In the genomic region with DNA sequence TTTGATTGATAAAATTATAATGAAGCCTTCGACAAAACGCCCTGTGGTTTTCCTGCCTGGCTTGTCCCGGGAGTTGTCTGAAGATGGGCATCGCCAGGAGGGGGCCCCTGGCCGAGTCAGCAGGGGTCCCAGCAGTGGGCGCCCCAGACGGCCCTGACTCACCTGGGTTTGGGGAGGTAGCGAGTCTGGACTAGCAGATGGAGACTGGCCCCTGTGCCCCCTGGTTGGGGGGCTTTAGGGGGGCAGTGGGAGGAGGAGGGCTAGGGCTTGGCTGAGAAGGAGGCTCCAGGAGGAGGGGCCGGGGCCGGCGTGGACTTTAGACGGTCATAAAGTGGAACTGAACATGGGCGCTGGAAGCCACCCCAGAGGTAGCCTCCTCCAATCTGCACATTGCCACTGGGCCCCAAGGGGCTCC, we compare ENCODE assay signal across 10 cellular contexts. TPM values are rescaled to one million over a fixed set of nuclear protein-coding genes. Genes with fewer than 3 reads are reported as not detected.
A peak's percentile ranks its signal among the peaks of the same experiment; 100 is the strongest.
DNase-seq lines count a peak whose midpoint lies in the region; ATAC-seq, FAIRE-seq and TF ChIP-seq lines count a peak whose summit lies in the region.
"Had no signal": no experiment of that assay in that cellular context is flagged by ENCODE, and none has a peak within 500 bp of the region (broad histone marks: within the 10 kb centered on the region; RNA-seq: fewer than 3 reads in every experiment).

No MANE protein-coding gene starts in this region.

- H3K4me1 ChIP-seq in A549 (peaks cover 100% of the 10 kb centered on the region), ascending aorta (peaks cover 0 to 7% of the 10 kb centered on the region in 2 donors)

- TF ChIP-seq RAD21 in A549 (conservative IDR thresholded peaks at IDR 0.05 in 1 of 2, IDR thresholded peaks at IDR 0.05 in 1 of 2), result no peak

- WGBS in A549 (ENCODE audit: missing lambda C conversion rate), result 27% methylated on average over 10 of the region's 13 CpGs

- H3K4me2 ChIP-seq in A549, result peak overlapping the region; percentile 99

- TF ChIP-seq POLR2A in A549 (IDR thresholded peaks at IDR 0.05; ENCODE audit: low read length), result no peak

- no peaks in the 10 kb centered on the region for H3K9me3 Mint-ChIP-seq in HFFc6
- H3K9me3 Mint-ChIP-seq in mesothelial cell of epicardium, result no peaks in the 10 kb centered on the region

- peak overlapping the region; percentile 99 to 100 for H3K27ac ChIP-seq in A549
- H3K27ac ChIP-seq in ascending aorta, result no peak overlapping the region

- TF ChIP-seq EP300 in A549 (IDR thresholded peaks at IDR 0.05), result no peak

- TF ChIP-seq CTCF in A549 (IDR thresholded peaks at IDR 0.05), result no peak
- TF ChIP-seq CTCF in HFFc6 (IDR thresholded peaks at IDR 0.05), result no peak
- TF ChIP-seq CTCF in ascending aorta (IDR thresholded peaks at IDR 0.05), result no peak
- no peak for TF ChIP-seq CTCF in mesothelial cell of epicardium (IDR thresholded peaks at IDR 0.05; ENCODE audit: unreplicated experiment)

- intact Hi-C loops in ascending aorta (cut with DNase I), result no loop called here

- no peaks in the 10 kb centered on the region for H3K36me3 ChIP-seq in ascending aorta

- H3K9me3 ChIP-seq in A549 (no peaks in the 10 kb centered on the region), ascending aorta (no peaks in the 10 kb centered on the region)

- POLR2A ChIA-PET in A549 (lab: Yijun Ruan, JAX), result no interaction called here

- H3K27me3 Mint-ChIP-seq in HFFc6 (ENCODE audit: insufficient read depth) (peaks cover 14% of the 10 kb centered on the region), mesothelial cell of epicardium (ENCODE audit: low read depth) (no peaks in the 10 kb centered on the region)

- H3K4me3 Mint-ChIP-seq in HFFc6 (peak overlapping the region; percentile 90; the same call in 1 of the 2 replicates), mesothelial cell of epicardium (peak overlapping the region; percentile 68)

- H3K27me3 ChIP-seq in ascending aorta, result peaks cover 3% of the 10 kb centered on the region

- H3K27ac Mint-ChIP-seq in HFFc6 (0 out of 2 replicates have a peak overlapping the region, but pooled peaks have one; percentile 33), mesothelial cell of epicardium (peak overlapping the region; percentile 83)

- DNase-seq in A549 (ENCODE audit: low read depth in 1 of 2, low spot score in 1 of 2) (no peak), HFFc6 (no peak), ascending aorta (ENCODE audit: low spot score in 2 of 2) (no peak), mesothelial cell of epicardium (ENCODE audit: low spot score in 2 of 2, unreplicated experiment in 2 of 2) (no peak), NK-92 (lab: John Stamatoyannopoulos, UW; ENCODE audit: unreplicated experiment) (no peak), amniotic stem cell (lab: John Stamatoyannopoulos, UW) (no peak), NCI-H1436 (lab: John Stamatoyannopoulos, UW) (no peak)
- no peak for DNase-seq in activated effector memory CD4-positive, alpha-beta T cell treated with Interleukin-2 at 50 U/mL for 16 hours
- DNase-seq: DMS79 treated with DMSO at 0.1 percent for 48 hours had no signal

- H3K4me3 ChIP-seq in A549 (no peak overlapping the region), ascending aorta (peak overlapping the region; percentile 58 to 71)

- H3K4me1 Mint-ChIP-seq in HFFc6 (ENCODE audit: low read depth) (peaks cover 18% of the 10 kb centered on the region), mesothelial cell of epicardium (peaks cover 45% of the 10 kb centered on the region)

- H3K36me3 Mint-ChIP-seq in HFFc6 (ENCODE audit: low read depth), result no peaks in the 10 kb centered on the region
- H3K36me3 Mint-ChIP-seq in mesothelial cell of epicardium, result peaks cover 12% of the 10 kb centered on the region

- CTCF ChIA-PET in A549 (lab: Yijun Ruan, JAX), result interaction anchor here (1.4 kb wide), 1 partner anchor 9 kb away, joined by 3 read pairs; no protein-coding TSS in a partner anchor

- ATAC-seq in A549, result peak; percentile 1 to 8; a peak in 3 of 6 replicates

- FAIRE-seq in A549 (lab: Jason Lieb, UNC), result no peak

TF ChIP-seq in A549, 52 proteins besides CTCF, POLR2A, EP300 and RAD21:
- TF ChIP-seq HOXB13 (CRISPR knock-in tag; IDR thresholded peaks at IDR 0.05; ENCODE audit: low read depth) (peak; percentile 48; the same call in 1 of the 2 replicates), EHF (CRISPR knock-in tag; IDR thresholded peaks at IDR 0.05) (peak; percentile 26; the same call in 1 of the 2 replicates), JUN (IDR thresholded peaks at IDR 0.05) (peak in 1 of 2 experiments; percentile 35; a peak in 2 of 5 replicates)
- TF ChIP-seq, protein P1, sequence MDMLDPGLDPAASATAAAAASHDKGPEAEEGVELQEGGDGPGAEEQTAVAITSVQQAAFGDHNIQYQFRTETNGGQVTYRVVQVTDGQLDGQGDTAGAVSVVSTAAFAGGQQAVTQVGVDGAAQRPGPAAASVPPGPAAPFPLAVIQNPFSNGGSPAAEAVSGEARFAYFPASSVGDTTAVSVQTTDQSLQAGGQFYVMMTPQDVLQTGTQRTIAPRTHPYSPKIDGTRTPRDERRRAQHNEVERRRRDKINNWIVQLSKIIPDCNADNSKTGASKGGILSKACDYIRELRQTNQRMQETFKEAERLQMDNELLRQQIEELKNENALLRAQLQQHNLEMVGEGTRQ (IDR thresholded peaks at IDR 0.05), result no peak
TF ChIP-seq in A549: peak in this region for 3.

RNA-seq across cellular contexts. Expression of a gene that starts 0.4 kb away (rescaled TPM):
- polyA plus RNA-seq in A549 (2011; rRNA removed), result 54.5 and 64.7 TPM in 2 replicates
- polyA plus RNA-seq in A549 (2012; cell fraction: cytosol; rRNA removed), result 53.0 and 70.6 TPM in 2 replicates
- 279 and 384 TPM in 2 replicates for polyA plus RNA-seq in A549 (2012; cell fraction: nucleus; rRNA removed)
- polyA plus RNA-seq in A549 (2017; fragmentation: RNase III; extraction: RNeasy Plus Mini Kit Qiagen cat#74134 plus additional on column Dnase treatment), result 40.7 to 49.3 TPM (median 44.3 TPM) in 3 replicates
- 62.7 and 126 TPM in 2 replicates for polyA minus RNA-seq in A549 (2011; rRNA and poly(A)+ RNA removed)
- total RNA-seq in HFFc6 (2021; fragmentation: NEBNext Ultra II Directional; extraction: Animal tissue kit (Norgen Biotek cat#: 25700)), result 1 to 10 TPM in 4 of 6 experiments, under 1 TPM in 2; 0.40 to 2.2 (median 1.1) TPM
- total RNA-seq in ascending aorta, result not detected
- 15.4 to 16.9 TPM (median 15.8 TPM) in 3 replicates for total RNA-seq in mesothelial cell of epicardium

RNA-seq across cellular contexts. Expression of a gene that starts 19.7 kb away (rescaled TPM):
- polyA plus RNA-seq in A549 (2011; rRNA removed), result not detected in 2 replicates
- 0.03 and 0.09 TPM in 2 replicates for polyA plus RNA-seq in A549 (2012; cell fraction: cytosol; rRNA removed)
- 0.47 and 0.49 TPM in 2 replicates for polyA plus RNA-seq in A549 (2012; cell fraction: nucleus; rRNA removed)
- not detected in 3 replicates for polyA plus RNA-seq in A549 (2017; fragmentation: RNase III; extraction: RNeasy Plus Mini Kit Qiagen cat#74134 plus additional on column Dnase treatment)
- not detected in 2 replicates for polyA minus RNA-seq in A549 (2011; rRNA and poly(A)+ RNA removed)
- not detected for total RNA-seq in HFFc6 (2021; fragmentation: NEBNext Ultra II Directional; extraction: Animal tissue kit (Norgen Biotek cat#: 25700))
- total RNA-seq in ascending aorta, result not detected
- total RNA-seq in mesothelial cell of epicardium, result not detected in 3 replicates
- total RNA-seq: HT1080 had no signal

RNA-seq across cellular contexts. Expression of a gene that starts 42.3 kb away (rescaled TPM):
- 11.3 and 12.2 TPM in 2 replicates for polyA plus RNA-seq in A549 (2011; rRNA removed)
- 15.9 and 17.8 TPM in 2 replicates for polyA plus RNA-seq in A549 (2012; cell fraction: cytosol; rRNA removed)
- 32.2 and 52.9 TPM in 2 replicates for polyA plus RNA-seq in A549 (2012; cell fraction: nucleus; rRNA removed)
- polyA plus RNA-seq in A549 (2017; fragmentation: RNase III; extraction: RNeasy Plus Mini Kit Qiagen cat#74134 plus additional on column Dnase treatment), result 4.7 to 6.6 TPM (median 5.5 TPM) in 3 replicates
- 6.0 and 9.2 TPM in 2 replicates for polyA minus RNA-seq in A549 (2011; rRNA and poly(A)+ RNA removed)
- 1 to 10 TPM; 4.5 to 8.1 (median 5.7) TPM for total RNA-seq in HFFc6 (2021; fragmentation: NEBNext Ultra II Directional; extraction: Animal tissue kit (Norgen Biotek cat#: 25700))
- 55.9 TPM for total RNA-seq in ascending aorta
- 10.9 to 13.5 TPM (median 13.5 TPM) in 3 replicates for total RNA-seq in mesothelial cell of epicardium

Comparison
In these comparisons a context has a peak if more than half of its experiments do, and no peak if none do; other contexts are left out.
1. H3K27ac ChIP-seq: peak in A549 (2 of 2); none in ascending aorta (0 of 2).